Comparison of ENCODE assay signal across 23 cellular contexts in genomic region chr10:114372179-114372578, GRCh38.
"Had no signal": no experiment of that assay in that cellular context is flagged by ENCODE, and none has a peak within 500 bp of the region (broad histone marks: within the 10 kb centered on the region; RNA-seq: fewer than 3 reads in every experiment).

No MANE protein-coding gene starts in this region.

- FAIRE-seq: astrocyte, colon, kidney had no signal

- H3K27me3 ChIP-seq: breast epithelium, sigmoid colon had no signal

- H3K9me3 Mint-ChIP-seq: activated naive CD4-positive, alpha-beta T cell treated with anti-CD3 and anti-CD28 coated beads, Interleukin-2, amount 50 U/mL, for 72 hours; activated T-cell treated with anti-CD3 and anti-CD28 coated beads, Interleukin-2, amount 50 U/mL, for 24 hours; activated T-helper 17 cell treated with anti-CD3 and anti-CD28 coated beads, Interleukin-2, amount 50 U/mL, for 72 hours; central memory CD8-positive, alpha-beta T cell; natural killer cell treated with Interleukin-12 subunit alpha and Interleukin-12 subunit beta and Interleukin-15 and Interleukin-18, amount 100 ng/mL, for 72 hours; WTC11 had no signal

- H3K4me1 Mint-ChIP-seq: activated T-helper 17 cell treated with anti-CD3 and anti-CD28 coated beads, Interleukin-2, amount 50 U/mL, for 72 hours; central memory CD8-positive, alpha-beta T cell had no signal

- H3K27ac Mint-ChIP-seq: activated naive CD4-positive, alpha-beta T cell treated with anti-CD3 and anti-CD28 coated beads, Interleukin-2, amount 50 U/mL, for 72 hours; activated T-cell treated with anti-CD3 and anti-CD28 coated beads, Interleukin-2, amount 50 U/mL, for 24 hours; activated T-helper 17 cell treated with anti-CD3 and anti-CD28 coated beads, Interleukin-2, amount 50 U/mL, for 72 hours; natural killer cell treated with Interleukin-12 subunit alpha and Interleukin-12 subunit beta and Interleukin-15 and Interleukin-18, amount 100 ng/mL, for 72 hours; WTC11 had no signal

- ATAC-seq: activated naive CD4-positive, alpha-beta T cell treated with anti-CD3 and anti-CD28 coated beads, Interleukin-2, amount 50 U/mL, for 72 hours; activated T-helper 17 cell treated with anti-CD3 and anti-CD28 coated beads, Interleukin-2, amount 50 U/mL, for 72 hours; natural killer cell treated with Interleukin-12 subunit alpha and Interleukin-12 subunit beta and Interleukin-15 and Interleukin-18, amount 100 ng/mL, for 72 hours; WTC11 had no signal

- H3K36me3 ChIP-seq: breast epithelium, left ventricle myocardium inferior, sigmoid colon, thoracic aorta had no signal

- H3K9me3 ChIP-seq: breast epithelium, left ventricle myocardium inferior, sigmoid colon, thoracic aorta had no signal

- H3K4me3 ChIP-seq: breast epithelium, left ventricle myocardium inferior, sigmoid colon, thoracic aorta had no signal

- H3K36me3 Mint-ChIP-seq: activated naive CD4-positive, alpha-beta T cell treated with anti-CD3 and anti-CD28 coated beads, Interleukin-2, amount 50 U/mL, for 72 hours; natural killer cell treated with Interleukin-12 subunit alpha and Interleukin-12 subunit beta and Interleukin-15 and Interleukin-18, amount 100 ng/mL, for 72 hours; WTC11 had no signal

- H3K4me3 Mint-ChIP-seq: activated T-cell treated with anti-CD3 and anti-CD28 coated beads, Interleukin-2, amount 50 U/mL, for 24 hours; activated T-helper 17 cell treated with anti-CD3 and anti-CD28 coated beads, Interleukin-2, amount 50 U/mL, for 72 hours; central memory CD8-positive, alpha-beta T cell; natural killer cell treated with Interleukin-12 subunit alpha and Interleukin-12 subunit beta and Interleukin-15 and Interleukin-18, amount 100 ng/mL, for 72 hours; WTC11 had no signal

- H3K27ac ChIP-seq: left ventricle myocardium inferior, thoracic aorta had no signal

- DNase-seq: activated CD4-positive, alpha-beta T cell treated with anti-CD3 and anti-CD28 coated beads, Interleukin-2, amount 50 U/mL, for 4 hours; activated CD8-positive, alpha-beta memory T cell treated with anti-CD3 and anti-CD28 coated beads for 24 hours; activated CD8-positive, alpha-beta memory T cell treated with anti-CD3 and anti-CD28 coated beads, Interleukin-2, amount 50 U/mL, for 4 hours; activated T-cell treated with anti-CD3 and anti-CD28 coated beads, Interleukin-2, amount 50 U/mL, for 24 hours; erythroblast; foreskin fibroblast; kidney; left ventricle myocardium inferior; midbrain; sigmoid colon; stimulated activated CD4-positive, alpha-beta T cell treated with anti-CD3 and anti-CD28 coated beads, Interleukin-4, amount 100 ng/mL, for 1 hour; stimulated activated naive CD4-positive, alpha-beta T cell; T-helper 1 cell; T-helper 9 cell had no signal
